In the genomic region with DNA sequence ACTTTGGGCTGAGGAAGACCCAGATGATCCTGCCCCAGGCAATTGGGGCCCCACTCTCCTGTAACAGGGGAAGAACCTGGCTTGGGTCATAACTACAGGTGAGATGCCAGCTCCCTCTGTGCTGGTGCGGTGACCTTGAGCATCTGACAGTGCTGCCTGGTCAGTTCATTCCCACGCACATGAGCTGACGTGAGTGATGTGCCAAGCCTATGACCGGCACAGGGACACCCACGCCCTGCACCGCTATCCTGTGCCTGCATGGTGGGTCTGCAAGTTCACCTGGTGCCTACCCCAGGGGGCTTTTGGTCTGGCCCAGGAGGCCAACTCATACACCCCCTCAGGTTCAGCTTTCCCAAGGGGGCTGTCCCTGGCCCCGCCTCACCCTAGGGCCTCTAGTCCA, we compare ENCODE assay signal across 24 cellular contexts.
A peak's percentile ranks its signal among the peaks of the same experiment; 100 is the strongest.
DNase-seq lines count a peak whose midpoint lies in the region; ATAC-seq, FAIRE-seq and TF ChIP-seq lines count a peak whose summit lies in the region.
"Had no signal": no experiment of that assay in that cellular context is flagged by ENCODE, and none has a peak within 500 bp of the region (broad histone marks: within the 10 kb centered on the region; RNA-seq: fewer than 3 reads in every experiment).

No MANE protein-coding gene starts in this region.

- no peak for TF ChIP-seq CTCF in right lobe of liver (IDR thresholded peaks at IDR 0.05)
- TF ChIP-seq CTCF in HepG2 (CRISPR knock-in tag; IDR thresholded peaks at IDR 0.05) = no peak

- CTCF ChIA-PET in HepG2 (lab: Yijun Ruan, JAX; ENCODE audit: low intra/inter-chr PET ratio, low total read pairs) = no interaction called here

- H3K36me3 ChIP-seq in right lobe of liver (no peaks in the 10 kb centered on the region), HepG2 (replicated peaks in 1 of 2; ENCODE audit: control insufficient read depth in 1 of 2, insufficient read depth in 2 of 2, low read length in 2 of 2) (no peaks in the 10 kb centered on the region), SJCRH30 (no peaks in the 10 kb centered on the region)
- H3K36me3 ChIP-seq: BE2C, HAP-1 had no signal

- no peaks in the 10 kb centered on the region for H3K9me3 ChIP-seq in right lobe of liver
- peaks cover 25% of the 10 kb centered on the region for H3K9me3 ChIP-seq in HepG2 (ENCODE audit: low read length)
- 0 out of 2 replicates have a peak, but pooled peaks cover under 1% of the 10 kb centered on the region for H3K9me3 ChIP-seq in SJCRH30 (replicated peaks)

- WGBS in right lobe of liver (ENCODE audit: insufficient coverage, low coverage, low lambda C conversion rate, missing lambda C conversion rate) = no CpG with 5 or more reads among the region's 7 CpGs
- WGBS in HepG2 (ENCODE audit: low lambda C conversion rate) = no CpG with 5 or more reads among the region's 7 CpGs

- H3K4me3 ChIP-seq in right lobe of liver (no peak overlapping the region), HepG2 (replicated peaks in 1 of 3; ENCODE audit: insufficient read depth in 1 of 3, low read depth in 2 of 3, low read length in 3 of 3) (no peak overlapping the region), SJCRH30 (no peak overlapping the region)
- H3K4me3 ChIP-seq: A549; BLaER1 treated with 17β-estradiol and CSF1 and Interleukin-3, amounts not matched to agents 10 nM and 100 nM; HAP-1 had no signal

- H4K20me1 ChIP-seq in HepG2 (ENCODE audit: insufficient read depth, low read length) = no peaks in the 10 kb centered on the region
- H4K20me1 ChIP-seq: BLaER1 treated with 17β-estradiol and CSF1 and Interleukin-3, amounts not matched to agents 10 nM and 100 nM had no signal

- H3K4me2 ChIP-seq in HepG2 (ENCODE audit: low read depth, low read length) = no peak overlapping the region
- H3K4me2 ChIP-seq: BLaER1 treated with 17β-estradiol and CSF1 and Interleukin-3, amounts not matched to agents 10 nM and 100 nM had no signal

- H3K27me3 ChIP-seq in right lobe of liver (no peaks in the 10 kb centered on the region), HepG2 (ENCODE audit: control insufficient read depth in 1 of 2, insufficient read depth in 2 of 2, low read length in 2 of 2) (no peaks in the 10 kb centered on the region; a peak in 1 of 5 replicates), SJCRH30 (no peaks in the 10 kb centered on the region)
- H3K27me3 ChIP-seq: BE2C; BLaER1 treated with 17β-estradiol and CSF1 and Interleukin-3, amounts not matched to agents 10 nM and 100 nM had no signal

- intact Hi-C loops in right lobe of liver (cut with DNase I) = no loop called here
- intact Hi-C loops in HepG2 (cut with micrococcal nuclease; ENCODE audit: unreplicated experiment) = no loop called here
- intact Hi-C loops in posterior vena cava (cut with DNase I) = no loop called here

- TF ChIP-seq RAD21 in HepG2 (CRISPR knock-in tag; IDR thresholded peaks at IDR 0.05) = no peak

- no peaks in the 10 kb centered on the region for H3K79me2 ChIP-seq in HepG2 (ENCODE audit: insufficient read depth, low read length)

- ATAC-seq in right lobe of liver = peak; percentile 34 to 68 (median 63)
- ATAC-seq in HepG2 = no peak
- ATAC-seq in left lobe of liver = peak; percentile 45

- no peak for TF ChIP-seq POLR2A in right lobe of liver (IDR thresholded peaks at IDR 0.05)
- no peak for TF ChIP-seq POLR2A in HepG2 (IDR thresholded peaks at IDR 0.05; ENCODE audit: insufficient read depth in 1 of 2, low read depth in 2 of 2, low read length in 2 of 2)

- no peak overlapping the region for H2AFZ ChIP-seq in HepG2 (ENCODE audit: low read length)

- FAIRE-seq in HepG2 (lab: Jason Lieb, UNC) = no peak
- FAIRE-seq: A549, D721Med, GM12891, H54 had no signal

- H3K27ac ChIP-seq in right lobe of liver (no peak overlapping the region), HepG2 (ENCODE audit: extremely low read length, insufficient read depth, low read length) (no peak overlapping the region), SJCRH30 (no peak overlapping the region)
- H3K27ac ChIP-seq: BLaER1 treated with 17β-estradiol and CSF1 and Interleukin-3, amounts not matched to agents 10 nM and 100 nM had no signal

- H3K9ac ChIP-seq in HepG2 (ENCODE audit: insufficient read depth, low read depth, low read length) = no peak overlapping the region
- H3K9ac ChIP-seq: BLaER1 treated with 17β-estradiol and CSF1 and Interleukin-3, amounts not matched to agents 10 nM and 100 nM had no signal

- no peak for TF ChIP-seq EP300 in HepG2 (IDR thresholded peaks at IDR 0.05; ENCODE audit: low read depth in 2 of 2, low read length in 2 of 2)
- no peak for TF ChIP-seq EP300 in HepG2 (CRISPR knock-in tag; IDR thresholded peaks at IDR 0.05; ENCODE audit: borderline replicate concordance)

- BruUV-seq in HepG2 (replicated peaks; lab: Mats Ljungman, UMichigan) = no TSS peak

- DNase-seq in right lobe of liver = peak in 1 of 3 donors; percentile 60
- no peak for DNase-seq in HepG2 (ENCODE audit: low spot score)
- DNase-seq in left lobe of liver (ENCODE audit: low spot score) = no peak
- DNase-seq in posterior vena cava (ENCODE audit: low spot score) = peak; percentile 65
- DNase-seq in SJCRH30 = no peak
- DNase-seq in EL = no peak
- DNase-seq in SIG-M5 (lab: John Stamatoyannopoulos, UW) = no peak
- DNase-seq: 8988T; ACHN; AML-193; BE2C; CD4-positive, alpha-beta T cell; CD8-positive, alpha-beta memory T cell; DMS 273 treated with DMSO at 0.1 percent for 48 hours; DMS79; GF-D8; GOT3; HFFc6 had no signal

- H3K4me1 ChIP-seq in right lobe of liver = peaks cover 0 to 22% (median 10%) of the 10 kb centered on the region in 4 donors
- peaks cover 29% of the 10 kb centered on the region for H3K4me1 ChIP-seq in HepG2 (ENCODE audit: insufficient read depth, low read length)
- no peaks in the 10 kb centered on the region for H3K4me1 ChIP-seq in SJCRH30
- H3K4me1 ChIP-seq: BE2C; BLaER1 treated with 17β-estradiol and CSF1 and Interleukin-3, amounts not matched to agents 10 nM and 100 nM; HAP-1 had no signal

- POLR2A ChIA-PET in HepG2 (lab: Yijun Ruan, JAX) = no interaction called here

- in situ Hi-C loops in HepG2 (cut with HindIII; ENCODE audit: extremely low pct_ligation_motif_present, low pct_unique_long_range_greater_than_20kb) = no loop called here

TF ChIP-seq in HepG2, 621 proteins besides CTCF, POLR2A, EP300 and RAD21 (continues in another document):
- TF ChIP-seq GABPB1 (CRISPR knock-in tag; IDR thresholded peaks at IDR 0.05) (no peak), GATAD2A (CRISPR knock-in tag; IDR thresholded peaks at IDR 0.05) (no peak), MYC (CRISPR knock-in tag; IDR thresholded peaks at IDR 0.05; ENCODE audit: borderline replicate concordance) (no peak), MATR3 (CRISPR knock-in tag; IDR thresholded peaks at IDR 0.05) (no peak), SNAPC2 (CRISPR knock-in tag; IDR thresholded peaks at IDR 0.05) (no peak), SP5 (CRISPR knock-in tag; IDR thresholded peaks at IDR 0.05; ENCODE audit: borderline replicate concordance, low read depth) (no peak), KDM4B (CRISPR knock-in tag; IDR thresholded peaks at IDR 0.05) (no peak), MLX (CRISPR knock-in tag; IDR thresholded peaks at IDR 0.05) (no peak), ZNF451 (CRISPR knock-in tag; IDR thresholded peaks at IDR 0.05) (no peak), TBL1XR1 (IDR thresholded peaks at IDR 0.05; ENCODE audit: borderline replicate concordance, low read length, partially characterized antibody) (no peak), ZNF17 (CRISPR knock-in tag; IDR thresholded peaks at IDR 0.05) (no peak), ZBTB44 (CRISPR knock-in tag; IDR thresholded peaks at IDR 0.05) (no peak), ZFAT (CRISPR knock-in tag; conservative IDR thresholded peaks at IDR 0.05) (no peak)
- TF ChIP-seq, protein P1, sequence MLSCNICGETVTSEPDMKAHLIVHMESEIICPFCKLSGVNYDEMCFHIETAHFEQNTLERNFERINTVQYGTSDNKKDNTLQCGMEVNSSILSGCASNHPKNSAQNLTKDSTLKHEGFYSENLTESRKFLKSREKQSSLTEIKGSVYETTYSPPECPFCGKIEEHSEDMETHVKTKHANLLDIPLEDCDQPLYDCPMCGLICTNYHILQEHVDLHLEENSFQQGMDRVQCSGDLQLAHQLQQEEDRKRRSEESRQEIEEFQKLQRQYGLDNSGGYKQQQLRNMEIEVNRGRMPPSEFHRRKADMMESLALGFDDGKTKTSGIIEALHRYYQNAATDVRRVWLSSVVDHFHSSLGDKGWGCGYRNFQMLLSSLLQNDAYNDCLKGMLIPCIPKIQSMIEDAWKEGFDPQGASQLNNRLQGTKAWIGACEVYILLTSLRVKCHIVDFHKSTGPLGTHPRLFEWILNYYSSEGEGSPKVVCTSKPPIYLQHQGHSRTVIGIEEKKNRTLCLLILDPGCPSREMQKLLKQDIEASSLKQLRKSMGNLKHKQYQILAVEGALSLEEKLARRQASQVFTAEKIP (CRISPR knock-in tag; IDR thresholded peaks at IDR 0.05; ENCODE audit: borderline replicate concordance) = no peak
